Comparison of ENCODE assay signal across 9 cellular contexts in the genomic region with DNA sequence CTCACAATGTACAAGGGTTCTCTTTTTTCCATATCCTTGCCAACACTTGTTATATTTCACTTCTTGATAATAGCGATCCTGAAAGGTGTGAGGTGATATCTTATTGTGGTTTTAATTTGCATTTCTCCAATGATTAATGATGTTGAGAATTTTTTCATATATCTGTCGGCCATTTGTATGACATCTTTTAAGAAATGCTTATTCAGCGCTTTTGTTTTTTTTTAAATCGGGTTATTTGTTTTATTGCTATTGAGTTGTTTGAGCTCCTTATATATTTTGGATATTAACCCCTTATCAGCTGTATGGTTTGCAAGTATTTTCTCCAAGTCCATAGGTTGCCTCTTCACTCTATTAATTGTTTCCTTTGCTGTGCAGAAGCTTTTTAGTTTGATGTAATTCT.
"Had no signal": no experiment of that assay in that cellular context is flagged by ENCODE, and none has a peak within 500 bp of the region (broad histone marks: within the 10 kb centered on the region; RNA-seq: fewer than 3 reads in every experiment).

No MANE protein-coding gene starts in this region.

- H3K4me3 ChIP-seq: GM23248 had no signal

- DNase-seq: GM23248, GOT3, H9, HCEC 1CT, Karpas-422, KBM-7 had no signal

- H3K4me1 Mint-ChIP-seq: H9 had no signal

- H3K27ac ChIP-seq: GM23248, KMS-11 had no signal

- H3K27ac Mint-ChIP-seq: H9 had no signal

- H3K9ac ChIP-seq: GM23248, KMS-11 had no signal

- H3K9me3 Mint-ChIP-seq: H9 had no signal

- H3K4me3 Mint-ChIP-seq: H9 had no signal

- H2AFZ ChIP-seq: GM23248 had no signal

- H3K4me2 ChIP-seq: KMS-11 had no signal

- FAIRE-seq: H54, HTR-8/SVneo had no signal
